In the genomic region with DNA sequence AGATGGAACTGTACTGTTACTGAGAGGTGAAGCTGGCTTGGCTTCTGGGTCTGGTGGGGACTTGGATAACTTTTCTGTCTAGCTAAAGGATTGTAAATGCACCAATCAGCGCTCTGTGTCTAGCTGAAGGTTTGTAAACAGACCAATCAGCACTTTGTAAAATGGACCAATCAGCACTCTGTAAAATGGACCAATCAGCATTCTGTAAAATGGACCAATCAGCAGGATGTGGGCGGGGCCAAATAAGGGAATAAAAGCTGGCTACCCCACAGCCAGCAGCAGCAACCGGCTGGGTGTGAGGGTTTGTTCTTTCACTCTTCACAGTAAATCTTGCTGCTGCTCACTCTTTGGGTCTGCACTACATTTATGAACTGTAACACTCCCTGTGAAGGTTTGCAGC, we compare ENCODE assay signal across 16 cellular contexts. TPM values are rescaled to one million over a fixed set of nuclear protein-coding genes. Genes with fewer than 3 reads are reported as not detected.
DNase-seq lines count a peak whose midpoint lies in the region; ATAC-seq, FAIRE-seq and TF ChIP-seq lines count a peak whose summit lies in the region.
"Not testable (repeated sequence)": the region's sequence is repeated elsewhere in the genome, so short reads cannot be mapped to it uniquely, and the experiment has no call there.
"Had no signal": no experiment of that assay in that cellular context is flagged by ENCODE, and none has a peak within 500 bp of the region (broad histone marks: within the 10 kb centered on the region; RNA-seq: fewer than 3 reads in every experiment).

No MANE protein-coding gene starts in this region.

- not testable (repeated sequence) for H3K27me3 ChIP-seq in K562 (ENCODE audit: control insufficient read depth in 2 of 2, insufficient read depth in 2 of 2, low read length in 2 of 2); HepG2 (ENCODE audit: control insufficient read depth in 1 of 2, insufficient read depth in 2 of 2, low read length in 2 of 2); testis

- not testable (repeated sequence) for TF ChIP-seq RAD21 in A549 (conservative IDR thresholded peaks at IDR 0.05 in 1 of 2, IDR thresholded peaks at IDR 0.05 in 1 of 2); K562 (CRISPR knock-in tag; conservative IDR thresholded peaks at IDR 0.05 in 1 of 2, IDR thresholded peaks at IDR 0.05 in 1 of 2); HepG2 (CRISPR knock-in tag; IDR thresholded peaks at IDR 0.05)

- not testable (repeated sequence) for H3K36me3 ChIP-seq in K562 (ENCODE audit: control insufficient read depth, insufficient read depth, low read length); HepG2 (replicated peaks in 1 of 2; ENCODE audit: control insufficient read depth in 1 of 2, insufficient read depth in 2 of 2, low read length in 2 of 2); testis (ENCODE audit: low read depth, missing control alignments)

- H3K9me1 ChIP-seq in K562 (ENCODE audit: control insufficient read depth, insufficient read depth, low read length): not testable (repeated sequence)

- H3K4me3 ChIP-seq in A549; K562; HepG2 (replicated peaks in 1 of 3; ENCODE audit: insufficient read depth in 1 of 3, low read depth in 2 of 3, low read length in 3 of 3); testis: not testable (repeated sequence)

- DNase-seq in A549 (ENCODE audit: low read depth in 1 of 2, low spot score in 1 of 2); HepG2 (ENCODE audit: low spot score): not testable (repeated sequence)
- DNase-seq in NAMALWA (ENCODE audit: low spot score): peak; percentile 8
- peak in 2 of 4 experiments; percentile 37 to 39 for DNase-seq in K562 (ENCODE audit: extremely low read depth in 1 of 4, low spot score in 3 of 4)
- peak; percentile 60 for DNase-seq in testis

- H3K4me2 ChIP-seq in A549; K562 (ENCODE audit: insufficient read depth, low read length); HepG2 (ENCODE audit: low read depth, low read length): not testable (repeated sequence)

- TF ChIP-seq EP300 in A549 (IDR thresholded peaks at IDR 0.05); K562 (IDR thresholded peaks at IDR 0.05; ENCODE audit: low read length); HepG2 (IDR thresholded peaks at IDR 0.05; ENCODE audit: low read depth in 2 of 2, low read length in 2 of 2); HepG2 (CRISPR knock-in tag; IDR thresholded peaks at IDR 0.05; ENCODE audit: borderline replicate concordance): not testable (repeated sequence)

- not testable (repeated sequence) for H3K9ac ChIP-seq in K562 (ENCODE audit: insufficient read depth in 1 of 2, low read depth in 2 of 2, low read length in 2 of 2); HepG2 (ENCODE audit: insufficient read depth, low read depth, low read length)

- not testable (repeated sequence) for TF ChIP-seq CTCF in A549 (IDR thresholded peaks at IDR 0.05); VCaP (conservative IDR thresholded peaks at IDR 0.05); K562 (IDR thresholded peaks at IDR 0.05 in 2 of 3, conservative IDR thresholded peaks at IDR 0.05 in 1 of 3; ENCODE audit: insufficient read depth in 2 of 3, low read depth in 1 of 3, low read length in 3 of 3); HepG2 (CRISPR knock-in tag; IDR thresholded peaks at IDR 0.05); testis (IDR thresholded peaks at IDR 0.05)

- CTCF ChIA-PET in A549 (lab: Yijun Ruan, JAX); K562 (lab: Yijun Ruan, JAX; ENCODE audit: low intra/inter-chr PET ratio); HepG2 (lab: Yijun Ruan, JAX; ENCODE audit: low intra/inter-chr PET ratio, low total read pairs): not testable (repeated sequence)

- not testable (repeated sequence) for FAIRE-seq in A549 (lab: Jason Lieb, UNC); K562 (lab: Jason Lieb, UNC); HepG2 (lab: Jason Lieb, UNC)

- not testable (repeated sequence) for ATAC-seq in A549, K562, HepG2

- TF ChIP-seq POLR2A in A549 (IDR thresholded peaks at IDR 0.05; ENCODE audit: low read length); K562 (conservative IDR thresholded peaks at IDR 0.05); HepG2 (IDR thresholded peaks at IDR 0.05; ENCODE audit: insufficient read depth in 1 of 2, low read depth in 2 of 2, low read length in 2 of 2); testis (IDR thresholded peaks at IDR 0.05): not testable (repeated sequence)

- BruUV-seq in K562 (replicated peaks; lab: Mats Ljungman, UMichigan); HepG2 (replicated peaks; lab: Mats Ljungman, UMichigan): not testable (repeated sequence)

- H3K4me1 ChIP-seq in A549; K562 (replicated peaks in 1 of 2; ENCODE audit: control insufficient read depth in 2 of 2, insufficient read depth in 2 of 2, low read length in 2 of 2); testis: not testable (repeated sequence)
- H3K4me1 ChIP-seq in HepG2 (ENCODE audit: insufficient read depth, low read length): peaks cover 33% of the 10 kb centered on the region

- not testable (repeated sequence) for H3K9me3 ChIP-seq in A549; K562 (replicated peaks; ENCODE audit: control insufficient read depth, insufficient read depth, low read depth, low read length); HepG2 (ENCODE audit: low read length); testis

- POLR2A ChIA-PET in A549 (lab: Yijun Ruan, JAX); K562 (lab: Yijun Ruan, JAX); HepG2 (lab: Yijun Ruan, JAX): not testable (repeated sequence)

- not testable (repeated sequence) for H3K79me2 ChIP-seq in K562 (ENCODE audit: control insufficient read depth, insufficient read depth, low read length); HepG2 (ENCODE audit: insufficient read depth, low read length)

- H4K20me1 ChIP-seq in K562 (replicated peaks; ENCODE audit: control insufficient read depth, insufficient read depth, low read length); HepG2 (ENCODE audit: insufficient read depth, low read length): not testable (repeated sequence)

- 41% methylated on average over 3 of the region's 3 CpGs for WGBS in A549 (ENCODE audit: missing lambda C conversion rate)
- 7% methylated on average over 3 of the region's 3 CpGs for WGBS in K562 (ENCODE audit: insufficient coverage, low coverage, missing lambda C conversion rate)
- 67% methylated on average over 3 of the region's 3 CpGs for WGBS in HepG2 (ENCODE audit: low lambda C conversion rate)
- 59 to 76% methylated on average over 3 of the region's 3 CpGs for WGBS in testis, 2 donors

- intact Hi-C loops in K562 (cut with micrococcal nuclease); HepG2 (cut with micrococcal nuclease; ENCODE audit: unreplicated experiment); testis (cut with DNase I; ENCODE audit: low total_unique reads): not testable (repeated sequence)

- not testable (repeated sequence) for H2AFZ ChIP-seq in K562 (ENCODE audit: low read depth, low read length); HepG2 (ENCODE audit: low read length)

- in situ Hi-C loops in K562 (cut with MboI); HepG2 (cut with HindIII; ENCODE audit: extremely low pct_ligation_motif_present, low pct_unique_long_range_greater_than_20kb): not testable (repeated sequence)

- not testable (repeated sequence) for H3K27ac ChIP-seq in A549; K562 (ENCODE audit: extremely low read depth, low read depth, low read length); HepG2 (ENCODE audit: extremely low read length, insufficient read depth, low read length); testis
- H3K27ac ChIP-seq in VCaP: peak overlapping the region; percentile 66; the same call in 1 of the 2 replicates

RNA-seq across cellular contexts. Expression of gene MYRIP, which starts 6.9 kb away (rescaled TPM):
- polyA plus RNA-seq in A549 (2011; rRNA removed): 0.03 TPM in 1 of 2 replicates, not detected in the other
- polyA plus RNA-seq in A549 (2012; cell fraction: cytosol; rRNA removed): not detected in 2 replicates
- 0.02 TPM in 1 of 2 replicates, not detected in the other for polyA plus RNA-seq in A549 (2012; cell fraction: nucleus; rRNA removed)
- polyA plus RNA-seq in A549 (2017; fragmentation: RNase III; extraction: RNeasy Plus Mini Kit Qiagen cat#74134 plus additional on column Dnase treatment): 0.04 TPM in 1 of 3 replicates, not detected in the others
- polyA minus RNA-seq in A549 (2011; rRNA and poly(A)+ RNA removed): not detected in 2 replicates
- total RNA-seq in K562 (2011; cell fraction: chromatin; rRNA removed; ENCODE audit: low replicate concordance): not detected in 2 replicates
- not detected in 2 replicates for total RNA-seq in K562 (2011; cell fraction: nucleolus; rRNA removed)
- 0.46 TPM in 1 of 2 replicates, not detected in the other for total RNA-seq in K562 (2011; cell fraction: nucleoplasm; rRNA removed)
- 0.04 TPM in 1 of 2 replicates, not detected in the other for total RNA-seq in K562 (2014; rRNA removed)
- not detected in 2 replicates for total RNA-seq in K562 (2014; rRNA removed; fragmentation: Illumina TruSeq; extraction: Trizol)
- not detected in 2 replicates for total RNA-seq in K562 (2015; rRNA removed; fragmentation: Illumina TruSeq; extraction: Trizol)
- total RNA-seq in K562 (2021): 0.07 TPM in 1 of 2 replicates, not detected in the other
- polyA plus RNA-seq in K562 (2011; rRNA removed): not detected in 2 replicates
- polyA plus RNA-seq in K562 (2011; cell fraction: cytosol; rRNA removed): 0.01 and 0.03 TPM in 2 replicates
- polyA plus RNA-seq in K562 (2011; cell fraction: nucleus; rRNA removed): 0.09 TPM in 1 of 2 replicates, not detected in the other
- 0.04 TPM in 1 of 2 replicates, not detected in the other for polyA plus RNA-seq in K562 (2012)
- 0.12 TPM in 1 of 2 replicates, not detected in the other for polyA plus RNA-seq in K562 (2014; fragmentation: Illumina TruSeq; extraction: Trizol)
- under 1 TPM in 1 of 2 experiments, not detected in 1; 0.03 TPM for polyA plus RNA-seq in K562 (2014; fragmentation: Nextera tagmentation; extraction: Ambion mirVana)
- not detected in 2 replicates for polyA plus RNA-seq in K562 (2014; rRNA removed)
- polyA minus RNA-seq in K562 (2011; rRNA and poly(A)+ RNA removed): not detected in 2 replicates
- polyA minus RNA-seq in K562 (2011; cell fraction: cytosol; rRNA and poly(A)+ RNA removed): not detected in 2 replicates
- polyA minus RNA-seq in K562 (2011; cell fraction: nucleus; rRNA and poly(A)+ RNA removed): under 0.01 TPM in 1 of 2 replicates, not detected in the other
- 0.60 and 0.64 TPM in 2 replicates for total RNA-seq in HepG2 (2016; rRNA removed; fragmentation: Illumina TruSeq; extraction: Trizol)
- total RNA-seq in HepG2 (2016; cell fraction: cytosol; rRNA removed; fragmentation: Illumina TruSeq; extraction: Trizol; ENCODE audit: low read depth): 0.20 and 0.26 TPM in 2 replicates
- total RNA-seq in HepG2 (2016; cell fraction: insoluble cytoplasmic fraction; rRNA removed; fragmentation: Illumina TruSeq; extraction: Trizol): 0.55 and 0.78 TPM in 2 replicates
- 0.31 and 0.55 TPM in 2 replicates for total RNA-seq in HepG2 (2016; cell fraction: membrane; rRNA removed; fragmentation: Illumina TruSeq; extraction: Trizol)
- total RNA-seq in HepG2 (2016; cell fraction: nucleus; rRNA removed; fragmentation: Illumina TruSeq; extraction: Trizol): 0.81 and 0.91 TPM in 2 replicates
- 0.76 and 0.84 TPM in 2 replicates for polyA plus RNA-seq in HepG2 (2011; rRNA removed)
- 0.66 and 0.73 TPM in 2 replicates for polyA plus RNA-seq in HepG2 (2011; cell fraction: cytosol; rRNA removed)
- 1.4 TPM in 2 replicates for polyA plus RNA-seq in HepG2 (2011; cell fraction: nucleus; rRNA removed)
- polyA plus RNA-seq in HepG2 (2012): 1.3 and 1.7 TPM in 2 replicates
- polyA plus RNA-seq in HepG2 (2016; cell fraction: cytosol; fragmentation: Illumina TruSeq; extraction: Trizol; ENCODE audit: low read depth): 0.06 and 0.11 TPM in 2 replicates
- 0.59 and 0.62 TPM in 2 replicates for polyA plus RNA-seq in HepG2 (2016; cell fraction: insoluble cytoplasmic fraction; fragmentation: Illumina TruSeq; extraction: Trizol; ENCODE audit: low read depth)
- polyA plus RNA-seq in HepG2 (2016; cell fraction: membrane; fragmentation: Illumina TruSeq; extraction: Trizol; ENCODE audit: low read depth): 0.29 and 0.31 TPM in 2 replicates
- 0.36 and 0.89 TPM in 2 replicates for polyA plus RNA-seq in HepG2 (2016; cell fraction: nucleus; fragmentation: Illumina TruSeq; extraction: Trizol; ENCODE audit: insufficient read depth, low read depth)
- 2.1 TPM in 1 of 2 replicates, not detected in the other for polyA minus RNA-seq in HepG2 (2011; rRNA and poly(A)+ RNA removed; ENCODE audit: low replicate concordance)
- polyA minus RNA-seq in HepG2 (2011; cell fraction: cytosol; rRNA and poly(A)+ RNA removed): 1.5 and 1.6 TPM in 2 replicates
- polyA minus RNA-seq in HepG2 (2011; cell fraction: nucleus; rRNA and poly(A)+ RNA removed): 3.6 and 4.6 TPM in 2 replicates
- total RNA-seq in testis: 1 to 10 TPM; 4.8 to 5.8 TPM
- polyA plus RNA-seq in testis (ENCODE audit: insufficient read depth, low read depth, low replicate concordance): 2.4 TPM
- total RNA-seq: A172; A673; CD4-positive, alpha-beta memory T cell; CD4-positive, alpha-beta T cell; CD4-positive, CD25-positive, alpha-beta regulatory T cell; CD8-positive, alpha-beta memory T cell; CD8-positive, alpha-beta T cell; Daoy had no signal
- polyA plus RNA-seq: AG04450; CD14-positive monocyte; CD4-positive, alpha-beta memory T cell; CD4-positive, CD25-positive, alpha-beta regulatory T cell; CD8-positive, alpha-beta memory T cell had no signal
